Comparison of ENCODE assay signal across 29 cellular contexts in genomic region chr7:32580646-32581045, GRCh38.
"Had no signal": no experiment of that assay in that cellular context is flagged by ENCODE, and none has a peak within 500 bp of the region (broad histone marks: within the 10 kb centered on the region; RNA-seq: fewer than 3 reads in every experiment).

No MANE protein-coding gene starts in this region.

- FAIRE-seq: small intestine, urothelium cell line had no signal

- H3K4me1 ChIP-seq: parathyroid adenoma, psoas muscle, right lobe of liver, sigmoid colon, stomach, thyroid gland, tibial nerve, vagina had no signal

- ATAC-seq: naive thymus-derived CD8-positive, alpha-beta T cell; natural killer cell treated with Interleukin-12 subunit alpha and Interleukin-12 subunit beta and Interleukin-15 and Interleukin-18, amount 100 ng/mL, for 72 hours; right lobe of liver; stimulated activated naive B cell treated with anti-CD40 and anti-IgM and Interleukin-4, amounts not matched to agents 10 μg/mL and 1 μg/mL and 100 μg/mL, for 72 hours had no signal

- H3K27me3 Mint-ChIP-seq: naive thymus-derived CD8-positive, alpha-beta T cell; natural killer cell treated with Interleukin-12 subunit alpha and Interleukin-12 subunit beta and Interleukin-15 and Interleukin-18, amount 100 ng/mL, for 72 hours; progenitor cell of endocrine pancreas; stimulated activated naive B cell treated with anti-CD40 and anti-IgM and Interleukin-4, amounts not matched to agents 10 μg/mL and 1 μg/mL and 100 μg/mL, for 72 hours; stimulated activated naive CD8-positive, alpha-beta T cell treated with anti-CD3 and anti-CD28 coated beads, Interleukin-15, Interleukin-2, amounts not matched to agents 100 ng/mL and 50 ng/mL, for 24 hours had no signal

- H3K9me3 ChIP-seq: ovary, psoas muscle, right lobe of liver, sigmoid colon, stomach, thoracic aorta, thyroid gland, tibial nerve, upper lobe of left lung, vagina had no signal

- H3K4me1 Mint-ChIP-seq: nephron progenitor cell; stimulated activated effector memory CD8-positive, alpha-beta T cell treated with anti-CD3 and anti-CD28 coated beads, Interleukin-12 subunit alpha, Interleukin-12 subunit beta, amount 100 ng/mL, for 72 hours had no signal

- H3K4me3 Mint-ChIP-seq: naive thymus-derived CD8-positive, alpha-beta T cell; natural killer cell treated with Interleukin-12 subunit alpha and Interleukin-12 subunit beta and Interleukin-15 and Interleukin-18, amount 100 ng/mL, for 72 hours; nephron progenitor cell; neural crest cell; stimulated activated effector memory CD8-positive, alpha-beta T cell treated with anti-CD3 and anti-CD28 coated beads, Interleukin-12 subunit alpha, Interleukin-12 subunit beta, amount 100 ng/mL, for 72 hours; stimulated activated naive B cell treated with anti-CD40 and anti-IgM and Interleukin-4, amounts not matched to agents 10 μg/mL and 1 μg/mL and 100 μg/mL, for 72 hours; stimulated activated naive CD8-positive, alpha-beta T cell treated with anti-CD3 and anti-CD28 coated beads, Interleukin-15, Interleukin-2, amounts not matched to agents 100 ng/mL and 50 ng/mL, for 24 hours had no signal

- H3K27ac ChIP-seq: ovary, parathyroid adenoma, right lobe of liver, sigmoid colon, stomach, thoracic aorta, thyroid gland, tibial nerve, upper lobe of left lung, vagina had no signal

- H3K4me3 ChIP-seq: ovary, psoas muscle, right lobe of liver, sigmoid colon, stomach, thoracic aorta, thyroid gland, tibial nerve, upper lobe of left lung, vagina had no signal

- H3K27me3 ChIP-seq: ovary, right lobe of liver, sigmoid colon, stomach, thyroid gland, tibial nerve, upper lobe of left lung, vagina had no signal

- DNase-seq: naive thymus-derived CD8-positive, alpha-beta T cell; nephron progenitor cell; occipital lobe; ovary; posterior cingulate gyrus; psoas muscle; right cardiac atrium; right lobe of liver; sigmoid colon; small intestine; stimulated activated CD4-positive, alpha-beta T cell treated with anti-CD3 and anti-CD28 coated beads, Interleukin-15, amount 100 ng/mL, for 24 hours; stimulated activated CD4-positive, alpha-beta T cell treated with anti-CD3 and anti-CD28 coated beads, Interleukin-2, amount 100 ng/mL, for 24 hours; stimulated activated CD4-positive, alpha-beta T cell treated with anti-CD3 and anti-CD28 coated beads, Interleukin-2, amount 100 ng/mL, for 48 hours; stimulated activated CD4-positive, alpha-beta T cell treated with anti-CD3 and anti-CD28 coated beads, Interleukin-4, amount 100 ng/mL, for 24 hours; stimulated activated naive B cell treated with anti-CD40 and anti-IgM and Interleukin-4, amounts not matched to agents 10 μg/mL and 1 μg/mL and 100 μg/mL, for 72 hours; stimulated activated naive CD4-positive, alpha-beta T cell treated with Interleukin-2 at 50 U/mL for 16 hours; stomach; thyroid gland; upper lobe of left lung had no signal

- H3K9me3 Mint-ChIP-seq: naive thymus-derived CD8-positive, alpha-beta T cell; natural killer cell treated with Interleukin-12 subunit alpha and Interleukin-12 subunit beta and Interleukin-15 and Interleukin-18, amount 100 ng/mL, for 72 hours; nephron progenitor cell; neural crest cell; stimulated activated effector memory CD8-positive, alpha-beta T cell treated with anti-CD3 and anti-CD28 coated beads, Interleukin-12 subunit alpha, Interleukin-12 subunit beta, amount 100 ng/mL, for 72 hours; stimulated activated naive B cell treated with anti-CD40 and anti-IgM and Interleukin-4, amounts not matched to agents 10 μg/mL and 1 μg/mL and 100 μg/mL, for 72 hours; stimulated activated naive CD8-positive, alpha-beta T cell treated with anti-CD3 and anti-CD28 coated beads, Interleukin-15, Interleukin-2, amounts not matched to agents 100 ng/mL and 50 ng/mL, for 24 hours had no signal

- H3K36me3 ChIP-seq: ovary had no signal

- H3K27ac Mint-ChIP-seq: nephron progenitor cell; progenitor cell of endocrine pancreas; stimulated activated effector memory CD8-positive, alpha-beta T cell treated with anti-CD3 and anti-CD28 coated beads, Interleukin-12 subunit alpha, Interleukin-12 subunit beta, amount 100 ng/mL, for 72 hours; stimulated activated naive B cell treated with anti-CD40 and anti-IgM and Interleukin-4, amounts not matched to agents 10 μg/mL and 1 μg/mL and 100 μg/mL, for 72 hours; stimulated activated naive CD8-positive, alpha-beta T cell treated with anti-CD3 and anti-CD28 coated beads, Interleukin-15, Interleukin-2, amounts not matched to agents 100 ng/mL and 50 ng/mL, for 24 hours had no signal
